ENCODE assay signal across 7 cellular contexts in genomic region chr22:35154937-35155387, GRCh38.
DNase-seq lines count a peak whose midpoint lies in the region; ATAC-seq and TF ChIP-seq lines count a peak whose summit lies in the region.

No MANE protein-coding gene starts in this region.

- H3K36me3 ChIP-seq in colonic mucosa = no peaks in the 10 kb centered on the region
- H3K36me3 ChIP-seq in lower lobe of right lung = no peaks in the 10 kb centered on the region
- H3K36me3 ChIP-seq in vagina = no peaks in the 10 kb centered on the region

- intact Hi-C loops in colonic mucosa (cut with DNase I) = loop anchor here (5.0 to 10.0 kb wide), 2 partner anchors 738 to 1230 kb away; partner anchors contain the start of gene LARGE1
- intact Hi-C loops in lower lobe of right lung (cut with DNase I) = no loop called here
- intact Hi-C loops in vagina (cut with DNase I) = no loop called here

- H3K9me3 ChIP-seq in colonic mucosa (no peaks in the 10 kb centered on the region), lower lobe of right lung (no peaks in the 10 kb centered on the region), vagina (no peaks in the 10 kb centered on the region)

- H3K27me3 Mint-ChIP-seq in activated T-helper 17 cell treated with anti-CD3 and anti-CD28 coated beads, Interleukin-2, amount 50 U/mL, for 72 hours = peaks cover 41% of the 10 kb centered on the region

- peak; percentile 47 to 73 for ATAC-seq in lower lobe of right lung
- no peak for ATAC-seq in activated T-helper 17 cell treated with anti-CD3 and anti-CD28 coated beads, Interleukin-2, amount 50 U/mL, for 72 hours (replicated peaks)

- no peaks in the 10 kb centered on the region for H3K36me3 Mint-ChIP-seq in activated T-helper 17 cell treated with anti-CD3 and anti-CD28 coated beads, Interleukin-2, amount 50 U/mL, for 72 hours (ENCODE audit: low read depth)

- H3K4me3 ChIP-seq in colonic mucosa (no peak overlapping the region), lower lobe of right lung (no peak overlapping the region), vagina (no peak overlapping the region)

- no peak overlapping the region for H3K9ac ChIP-seq in colonic mucosa (ENCODE audit: low read depth in 2 of 2, low read length in 2 of 2)

- no peak overlapping the region for H3K27ac ChIP-seq in colonic mucosa
- no peak overlapping the region for H3K27ac ChIP-seq in lower lobe of right lung
- no peak overlapping the region for H3K27ac ChIP-seq in vagina

- H3K4me3 Mint-ChIP-seq in activated T-helper 17 cell treated with anti-CD3 and anti-CD28 coated beads, Interleukin-2, amount 50 U/mL, for 72 hours = no peak overlapping the region

- TF ChIP-seq POLR2A in vagina (IDR thresholded peaks at IDR 0.05) = no peak

- DNase-seq in EH (ENCODE audit: low read depth) (peak; percentile 53), HK-2 (ENCODE audit: unreplicated experiment) (peak; percentile 41), OCI-M1 (lab: John Stamatoyannopoulos, UW) (peak; percentile 42), colonic mucosa (peak; percentile 67), lower lobe of right lung (peak; percentile 56), vagina (ENCODE audit: extremely low spot score in 2 of 2) (no peak)

- H3K27me3 ChIP-seq in colonic mucosa (no peaks in the 10 kb centered on the region), lower lobe of right lung (ENCODE audit: low read depth) (peaks cover 12% of the 10 kb centered on the region), vagina (no peaks in the 10 kb centered on the region)

- H3K27ac Mint-ChIP-seq in activated T-helper 17 cell treated with anti-CD3 and anti-CD28 coated beads, Interleukin-2, amount 50 U/mL, for 72 hours = no peak overlapping the region

- H3K4me1 ChIP-seq in colonic mucosa (no peaks in the 10 kb centered on the region), lower lobe of right lung (peaks cover 11% of the 10 kb centered on the region), vagina (no peaks in the 10 kb centered on the region)

- H3K4me1 Mint-ChIP-seq in activated T-helper 17 cell treated with anti-CD3 and anti-CD28 coated beads, Interleukin-2, amount 50 U/mL, for 72 hours = peaks cover 9% of the 10 kb centered on the region

- H3K9me3 Mint-ChIP-seq in activated T-helper 17 cell treated with anti-CD3 and anti-CD28 coated beads, Interleukin-2, amount 50 U/mL, for 72 hours = no peaks in the 10 kb centered on the region

- peak; percentile 57 for TF ChIP-seq CTCF in colonic mucosa (IDR thresholded peaks at IDR 0.05)
- TF ChIP-seq CTCF in lower lobe of right lung (IDR thresholded peaks at IDR 0.05) = peak; percentile 65
- TF ChIP-seq CTCF in vagina (IDR thresholded peaks at IDR 0.05) = peak; percentile 20 to 38 (median 20)

Comparison
In these comparisons a context has a peak if more than half of its experiments do, and no peak if none do; other contexts are left out.
1. DNase-seq: peak in EH (single experiment), HK-2 (single experiment), OCI-M1 (single experiment), colonic mucosa (single experiment) and lower lobe of right lung (single experiment); none in vagina (0 of 2).
2. Peak in every context shown above with its lines, with median percentiles within 50 percentile points of each other: CTCF ChIP-seq.